ENCODE assay signal across 16 cellular contexts in genomic region chr16:5062790-5063765, GRCh38. TPM values are rescaled to one million over a fixed set of nuclear protein-coding genes. Genes with fewer than 3 reads are reported as not detected.
DNase-seq lines count a peak whose midpoint lies in the region; ATAC-seq and TF ChIP-seq lines count a peak whose summit lies in the region.
"Had no signal": no experiment of that assay in that cellular context is flagged by ENCODE, and none has a peak within 500 bp of the region (broad histone marks: within the 10 kb centered on the region; RNA-seq: fewer than 3 reads in every experiment).

No MANE protein-coding gene starts in this region.

- intact Hi-C loops in Right ventricle myocardium superior (cut with DNase I) (no loop called here), left ventricle myocardium inferior (cut with micrococcal nuclease) (no loop called here), transverse colon (cut with DNase I; ENCODE audit: low total_unique reads) (no loop called here)

- TF ChIP-seq CTCF in left ventricle myocardium inferior (IDR thresholded peaks at IDR 0.05; ENCODE audit: borderline replicate concordance) (no peak), RWPE2 (IDR thresholded peaks at IDR 0.05; ENCODE audit: poor library complexity, severe bottlenecking) (no peak), transverse colon (IDR thresholded peaks at IDR 0.05) (peak in 3 of 5 experiments; percentile 10 to 13 (median 11))

- 42 to 68% methylated on average over 14 to 19 of the region's 19 CpGs for WGBS in transverse colon (ENCODE audit: low coverage in 1 of 2), 2 donors

- H3K4me1 ChIP-seq in left ventricle myocardium inferior (peaks cover 8% of the 10 kb centered on the region), RWPE2 (ENCODE audit: insufficient read depth, poor library complexity, severe bottlenecking) (no peaks in the 10 kb centered on the region), transverse colon (peaks cover 4 to 23% (median 10%) of the 10 kb centered on the region in 4 donors)

- no peak for TF ChIP-seq POLR2A in transverse colon (IDR thresholded peaks at IDR 0.05)

- H3K27me3 ChIP-seq in left ventricle myocardium inferior (ENCODE audit: low read depth) (no peaks in the 10 kb centered on the region), RWPE2 (ENCODE audit: insufficient read depth, poor library complexity, severe bottlenecking) (no peaks in the 10 kb centered on the region), transverse colon (no peaks in the 10 kb centered on the region)
- H3K27me3 ChIP-seq: heart left ventricle had no signal

- no peak for ATAC-seq in Right ventricle myocardium superior (ENCODE audit: poor library complexity)
- ATAC-seq in RWPE2 (ENCODE audit: low read depth): no peak
- ATAC-seq in HG03280 (IDR thresholded peaks at IDR 0.05; ENCODE audit: unreplicated experiment): no peak
- no peak for ATAC-seq in HG03460 (IDR thresholded peaks at IDR 0.05; ENCODE audit: unreplicated experiment)
- ATAC-seq: heart left ventricle, WTC11 had no signal

- TF ChIP-seq EP300 in transverse colon (IDR thresholded peaks at IDR 0.05; ENCODE audit: low read depth): no peak

- H3K9me3 ChIP-seq in left ventricle myocardium inferior (replicated peaks) (no peaks in the 10 kb centered on the region), RWPE2 (ENCODE audit: severe bottlenecking) (no peaks in the 10 kb centered on the region), transverse colon (no peaks in the 10 kb centered on the region)
- H3K9me3 ChIP-seq: heart left ventricle had no signal

- H3K4me3 ChIP-seq in left ventricle myocardium inferior: no peak overlapping the region
- H3K4me3 ChIP-seq in RWPE2 (ENCODE audit: severe bottlenecking): no peak overlapping the region
- H3K4me3 ChIP-seq in transverse colon: no peak overlapping the region
- H3K4me3 ChIP-seq: heart left ventricle had no signal

- H3K36me3 ChIP-seq in left ventricle myocardium inferior: no peaks in the 10 kb centered on the region
- no peaks in the 10 kb centered on the region for H3K36me3 ChIP-seq in RWPE2 (ENCODE audit: low read depth)
- H3K36me3 ChIP-seq in transverse colon: no peaks in the 10 kb centered on the region
- H3K36me3 ChIP-seq: heart left ventricle had no signal

- in situ Hi-C loops in transverse colon (cut with MboI; ENCODE audit: low pct_ligation_motif_present in 1 of 4, low pct_unique_long_range_greater_than_20kb in 1 of 4, low sequenced_read_pairs in 3 of 4): no loop called here

- H3K27ac ChIP-seq in left ventricle myocardium inferior (replicated peaks) (no peak overlapping the region), RWPE2 (ENCODE audit: poor library complexity, severe bottlenecking) (no peak overlapping the region), transverse colon (no peak overlapping the region)
- H3K27ac ChIP-seq: epithelial cell of prostate, heart left ventricle had no signal

- DNase-seq in Right ventricle myocardium superior: peak; percentile 20
- DNase-seq in left ventricle myocardium inferior: no peak
- peak; percentile 36 for DNase-seq in RWPE2 (ENCODE audit: low spot score)
- no peak for DNase-seq in transverse colon
- DNase-seq: cerebellar nuclear complex; heart left ventricle; naive B cell; NCI-H2081; retina; stimulated activated CD4-positive, alpha-beta T cell treated with anti-CD3 and anti-CD28 coated beads, Interleukin-4, amount 100 ng/mL, for 4 hours; stimulated activated naive CD4-positive, alpha-beta T cell treated with Interleukin-2 at 50 U/mL for 16 hours; SW 1271 had no signal

RNA-seq across cellular contexts. Expression of gene C16orf89, which starts 2.7 kb away (rescaled TPM):
- total RNA-seq in Right ventricle myocardium superior (6.1 TPM), left ventricle myocardium inferior (5.9 TPM), transverse colon (1 to 10 TPM in 2 of 4 donors, not detected in 2; 1.5 to 8.6 TPM)

RNA-seq across cellular contexts. Expression of gene ALG1, which starts 8.6 kb away (rescaled TPM):
- total RNA-seq in Right ventricle myocardium superior: 8.5 TPM
- 7.3 TPM for total RNA-seq in left ventricle myocardium inferior
- 100 to 1,000 TPM in 1 of 4 donors, 10 to 100 TPM in 3; 24.4 to 111 (median 41.6) TPM for total RNA-seq in transverse colon

RNA-seq across cellular contexts. Expression of gene NAGPA, which starts 29.3 kb away (rescaled TPM):
- total RNA-seq in Right ventricle myocardium superior: 7.1 TPM
- 6.6 TPM for total RNA-seq in left ventricle myocardium inferior
- total RNA-seq in transverse colon: 100 to 1,000 TPM in 1 of 4 donors, 10 to 100 TPM in 3; 42.6 to 250 (median 72.7) TPM

RNA-seq across cellular contexts. Expression of gene EEF2KMT, which starts 34.5 kb away (rescaled TPM):
- total RNA-seq in Right ventricle myocardium superior (4.8 TPM), left ventricle myocardium inferior (7.3 TPM), transverse colon (1 to 10 TPM; 4.5 to 7.2 (median 6.5) TPM)

Comparison
In these comparisons a context has a peak if more than half of its experiments do, and no peak if none do; other contexts are left out.
1. DNase-seq: peak in Right ventricle myocardium superior (single experiment) and RWPE2 (single experiment); none in left ventricle myocardium inferior (single experiment) and transverse colon (single experiment).
2. CTCF ChIP-seq: peak in transverse colon (3 of 5); none in left ventricle myocardium inferior (single experiment) and RWPE2 (single experiment).